ENCODE assay signal across 14 cellular contexts in genomic region chr17:4717791-4718190, GRCh38. TPM values are rescaled to one million over a fixed set of nuclear protein-coding genes. Genes with fewer than 3 reads are reported as not detected.
"Had no signal": no experiment of that assay in that cellular context is flagged by ENCODE, and none has a peak within 500 bp of the region (broad histone marks: within the 10 kb centered on the region; RNA-seq: fewer than 3 reads in every experiment).

No MANE protein-coding gene starts in this region.

- H3K4me1 ChIP-seq: suprapubic skin had no signal

- ATAC-seq: activated CD4-positive, CD25-positive, alpha-beta regulatory T cell treated with anti-CD3 and anti-CD28 coated beads, Interleukin-2, amount 50 U/mL, for 24 hours; right lobe of liver had no signal

- H3K27me3 Mint-ChIP-seq: stimulated activated naive CD8-positive, alpha-beta T cell treated with anti-CD3 and anti-CD28 coated beads, Interleukin-15, Interleukin-2, amounts not matched to agents 100 ng/mL and 50 ng/mL, for 24 hours had no signal

- H3K27me3 ChIP-seq: esophagus squamous epithelium, right lobe of liver, suprapubic skin had no signal

- H3K4me3 Mint-ChIP-seq: stimulated activated naive CD8-positive, alpha-beta T cell treated with anti-CD3 and anti-CD28 coated beads, Interleukin-15, Interleukin-2, amounts not matched to agents 100 ng/mL and 50 ng/mL, for 24 hours had no signal

- DNase-seq: activated CD4-positive, alpha-beta T cell treated with anti-CD3 and anti-CD28 coated beads, Interleukin-2, amount 50 U/mL, for 4 hours; activated gamma-delta T cell; activated T-cell treated with anti-CD3 and anti-CD28 coated beads, Interleukin-2, amount 50 U/mL, for 48 hours; esophagus squamous epithelium; hippocampal formation; T-helper 9 cell; trophoblast cell had no signal

- H3K4me3 ChIP-seq: esophagus squamous epithelium, right lobe of liver, smooth muscle cell, suprapubic skin had no signal

- H3K27ac ChIP-seq: esophagus squamous epithelium, right lobe of liver, suprapubic skin had no signal

- H3K9me3 Mint-ChIP-seq: stimulated activated naive CD8-positive, alpha-beta T cell treated with anti-CD3 and anti-CD28 coated beads, Interleukin-15, Interleukin-2, amounts not matched to agents 100 ng/mL and 50 ng/mL, for 24 hours had no signal

- H3K9me3 ChIP-seq: esophagus squamous epithelium, right lobe of liver, suprapubic skin had no signal

RNA-seq across cellular contexts. Expression of gene ZMYND15, which starts 21.8 kb away (rescaled TPM):
- total RNA-seq: fibroblast of villous mesenchyme, SK-MEL-5, smooth muscle cell had no signal
